In the genomic region with DNA sequence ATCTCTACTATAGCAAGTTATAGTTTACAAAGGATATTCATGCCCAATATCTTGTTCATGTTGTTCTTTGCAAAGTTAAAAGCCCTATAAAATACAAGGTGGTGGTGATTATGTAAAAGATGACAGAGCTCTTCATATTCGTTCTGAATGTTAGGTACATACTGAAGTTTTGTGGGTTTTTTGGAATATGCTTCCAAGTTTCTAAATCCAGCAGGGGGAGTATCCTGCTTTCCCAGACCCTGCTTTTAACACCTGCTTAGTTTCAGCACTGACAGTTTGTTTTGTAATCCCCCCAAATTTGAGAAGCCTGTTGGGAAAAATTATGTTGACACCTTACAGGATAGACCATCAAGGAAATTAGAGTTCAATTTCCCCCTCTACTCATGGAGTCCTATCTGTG, we compare ENCODE assay signal across 2 cellular contexts.
TF ChIP-seq lines count a peak whose summit lies in the region.

No MANE protein-coding gene starts in this region.

TF ChIP-seq in GM23338, 12 proteins besides CTCF, POLR2A, EP300 and RAD21 (continued from another document and continues in another):
- TF ChIP-seq, protein P1, sequence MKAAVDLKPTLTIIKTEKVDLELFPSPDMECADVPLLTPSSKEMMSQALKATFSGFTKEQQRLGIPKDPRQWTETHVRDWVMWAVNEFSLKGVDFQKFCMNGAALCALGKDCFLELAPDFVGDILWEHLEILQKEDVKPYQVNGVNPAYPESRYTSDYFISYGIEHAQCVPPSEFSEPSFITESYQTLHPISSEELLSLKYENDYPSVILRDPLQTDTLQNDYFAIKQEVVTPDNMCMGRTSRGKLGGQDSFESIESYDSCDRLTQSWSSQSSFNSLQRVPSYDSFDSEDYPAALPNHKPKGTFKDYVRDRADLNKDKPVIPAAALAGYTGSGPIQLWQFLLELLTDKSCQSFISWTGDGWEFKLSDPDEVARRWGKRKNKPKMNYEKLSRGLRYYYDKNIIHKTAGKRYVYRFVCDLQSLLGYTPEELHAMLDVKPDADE (IDR thresholded peaks at IDR 0.05) = no peak
- TF ChIP-seq STAT1 (IDR thresholded peaks at IDR 0.05; ENCODE audit: unreplicated experiment) (no peak), POLR2AphosphoS5 (IDR thresholded peaks at IDR 0.05; ENCODE audit: low read depth) (no peak), EZH2phosphoT487 (IDR thresholded peaks at IDR 0.05; ENCODE audit: unreplicated experiment) (no peak), ZNF331 (CRISPR knock-in tag; IDR thresholded peaks at IDR 0.05; ENCODE audit: low read depth) (no peak), NANOG (IDR thresholded peaks at IDR 0.05; ENCODE audit: borderline replicate concordance) (no peak), ZNF114 (CRISPR knock-in tag; IDR thresholded peaks at IDR 0.05) (no peak), EZH2 (IDR thresholded peaks at IDR 0.05; ENCODE audit: low read depth, unreplicated experiment) (no peak)
- TF ChIP-seq, protein P2, sequence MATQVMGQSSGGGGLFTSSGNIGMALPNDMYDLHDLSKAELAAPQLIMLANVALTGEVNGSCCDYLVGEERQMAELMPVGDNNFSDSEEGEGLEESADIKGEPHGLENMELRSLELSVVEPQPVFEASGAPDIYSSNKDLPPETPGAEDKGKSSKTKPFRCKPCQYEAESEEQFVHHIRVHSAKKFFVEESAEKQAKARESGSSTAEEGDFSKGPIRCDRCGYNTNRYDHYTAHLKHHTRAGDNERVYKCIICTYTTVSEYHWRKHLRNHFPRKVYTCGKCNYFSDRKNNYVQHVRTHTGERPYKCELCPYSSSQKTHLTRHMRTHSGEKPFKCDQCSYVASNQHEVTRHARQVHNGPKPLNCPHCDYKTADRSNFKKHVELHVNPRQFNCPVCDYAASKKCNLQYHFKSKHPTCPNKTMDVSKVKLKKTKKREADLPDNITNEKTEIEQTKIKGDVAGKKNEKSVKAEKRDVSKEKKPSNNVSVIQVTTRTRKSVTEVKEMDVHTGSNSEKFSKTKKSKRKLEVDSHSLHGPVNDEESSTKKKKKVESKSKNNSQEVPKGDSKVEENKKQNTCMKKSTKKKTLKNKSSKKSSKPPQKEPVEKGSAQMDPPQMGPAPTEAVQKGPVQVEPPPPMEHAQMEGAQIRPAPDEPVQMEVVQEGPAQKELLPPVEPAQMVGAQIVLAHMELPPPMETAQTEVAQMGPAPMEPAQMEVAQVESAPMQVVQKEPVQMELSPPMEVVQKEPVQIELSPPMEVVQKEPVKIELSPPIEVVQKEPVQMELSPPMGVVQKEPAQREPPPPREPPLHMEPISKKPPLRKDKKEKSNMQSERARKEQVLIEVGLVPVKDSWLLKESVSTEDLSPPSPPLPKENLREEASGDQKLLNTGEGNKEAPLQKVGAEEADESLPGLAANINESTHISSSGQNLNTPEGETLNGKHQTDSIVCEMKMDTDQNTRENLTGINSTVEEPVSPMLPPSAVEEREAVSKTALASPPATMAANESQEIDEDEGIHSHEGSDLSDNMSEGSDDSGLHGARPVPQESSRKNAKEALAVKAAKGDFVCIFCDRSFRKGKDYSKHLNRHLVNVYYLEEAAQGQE (IDR thresholded peaks at IDR 0.05; ENCODE audit: unreplicated experiment) = no peak
- TF ChIP-seq, protein P3, sequence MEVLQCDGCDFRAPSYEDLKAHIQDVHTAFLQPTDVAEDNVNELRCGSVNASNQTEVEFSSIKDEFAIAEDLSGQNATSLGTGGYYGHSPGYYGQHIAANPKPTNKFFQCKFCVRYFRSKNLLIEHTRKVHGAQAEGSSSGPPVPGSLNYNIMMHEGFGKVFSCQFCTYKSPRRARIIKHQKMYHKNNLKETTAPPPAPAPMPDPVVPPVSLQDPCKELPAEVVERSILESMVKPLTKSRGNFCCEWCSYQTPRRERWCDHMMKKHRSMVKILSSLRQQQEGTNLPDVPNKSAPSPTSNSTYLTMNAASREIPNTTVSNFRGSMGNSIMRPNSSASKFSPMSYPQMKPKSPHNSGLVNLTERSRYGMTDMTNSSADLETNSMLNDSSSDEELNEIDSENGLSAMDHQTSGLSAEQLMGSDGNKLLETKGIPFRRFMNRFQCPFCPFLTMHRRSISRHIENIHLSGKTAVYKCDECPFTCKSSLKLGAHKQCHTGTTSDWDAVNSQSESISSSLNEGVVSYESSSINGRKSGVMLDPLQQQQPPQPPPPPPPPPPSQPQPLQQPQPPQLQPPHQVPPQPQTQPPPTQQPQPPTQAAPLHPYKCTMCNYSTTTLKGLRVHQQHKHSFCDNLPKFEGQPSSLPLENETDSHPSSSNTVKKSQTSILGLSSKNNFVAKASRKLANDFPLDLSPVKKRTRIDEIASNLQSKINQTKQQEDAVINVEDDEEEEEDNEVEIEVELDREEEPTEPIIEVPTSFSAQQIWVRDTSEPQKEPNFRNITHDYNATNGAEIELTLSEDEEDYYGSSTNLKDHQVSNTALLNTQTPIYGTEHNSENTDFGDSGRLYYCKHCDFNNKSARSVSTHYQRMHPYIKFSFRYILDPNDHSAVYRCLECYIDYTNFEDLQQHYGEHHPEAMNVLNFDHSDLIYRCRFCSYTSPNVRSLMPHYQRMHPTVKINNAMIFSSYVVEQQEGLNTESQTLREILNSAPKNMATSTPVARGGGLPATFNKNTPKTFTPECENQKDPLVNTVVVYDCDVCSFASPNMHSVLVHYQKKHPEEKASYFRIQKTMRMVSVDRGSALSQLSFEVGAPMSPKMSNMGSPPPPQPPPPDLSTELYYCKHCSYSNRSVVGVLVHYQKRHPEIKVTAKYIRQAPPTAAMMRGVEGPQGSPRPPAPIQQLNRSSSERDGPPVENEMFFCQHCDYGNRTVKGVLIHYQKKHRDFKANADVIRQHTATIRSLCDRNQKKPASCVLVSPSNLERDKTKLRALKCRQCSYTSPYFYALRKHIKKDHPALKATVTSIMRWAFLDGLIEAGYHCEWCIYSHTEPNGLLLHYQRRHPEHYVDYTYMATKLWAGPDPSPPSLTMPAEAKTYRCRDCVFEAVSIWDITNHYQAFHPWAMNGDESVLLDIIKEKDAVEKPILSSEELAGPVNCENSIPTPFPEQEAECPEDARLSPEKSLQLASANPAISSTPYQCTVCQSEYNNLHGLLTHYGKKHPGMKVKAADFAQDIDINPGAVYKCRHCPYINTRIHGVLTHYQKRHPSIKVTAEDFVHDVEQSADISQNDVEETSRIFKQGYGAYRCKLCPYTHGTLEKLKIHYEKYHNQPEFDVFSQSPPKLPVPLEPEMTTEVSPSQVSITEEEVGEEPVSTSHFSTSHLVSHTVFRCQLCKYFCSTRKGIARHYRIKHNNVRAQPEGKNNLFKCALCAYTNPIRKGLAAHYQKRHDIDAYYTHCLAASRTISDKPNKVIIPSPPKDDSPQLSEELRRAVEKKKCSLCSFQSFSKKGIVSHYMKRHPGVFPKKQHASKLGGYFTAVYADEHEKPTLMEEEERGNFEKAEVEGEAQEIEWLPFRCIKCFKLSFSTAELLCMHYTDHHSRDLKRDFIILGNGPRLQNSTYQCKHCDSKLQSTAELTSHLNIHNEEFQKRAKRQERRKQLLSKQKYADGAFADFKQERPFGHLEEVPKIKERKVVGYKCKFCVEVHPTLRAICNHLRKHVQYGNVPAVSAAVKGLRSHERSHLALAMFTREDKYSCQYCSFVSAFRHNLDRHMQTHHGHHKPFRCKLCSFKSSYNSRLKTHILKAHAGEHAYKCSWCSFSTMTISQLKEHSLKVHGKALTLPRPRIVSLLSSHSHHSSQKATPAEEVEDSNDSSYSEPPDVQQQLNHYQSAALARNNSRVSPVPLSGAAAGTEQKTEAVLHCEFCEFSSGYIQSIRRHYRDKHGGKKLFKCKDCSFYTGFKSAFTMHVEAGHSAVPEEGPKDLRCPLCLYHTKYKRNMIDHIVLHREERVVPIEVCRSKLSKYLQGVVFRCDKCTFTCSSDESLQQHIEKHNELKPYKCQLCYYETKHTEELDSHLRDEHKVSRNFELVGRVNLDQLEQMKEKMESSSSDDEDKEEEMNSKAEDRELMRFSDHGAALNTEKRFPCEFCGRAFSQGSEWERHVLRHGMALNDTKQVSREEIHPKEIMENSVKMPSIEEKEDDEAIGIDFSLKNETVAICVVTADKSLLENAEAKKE (CRISPR knock-in tag; IDR thresholded peaks at IDR 0.05) = no peak

TF ChIP-seq in H1, 55 proteins besides CTCF, POLR2A, EP300 and RAD21 (continued from another document):
- TF ChIP-seq POU5F1 (IDR thresholded peaks at IDR 0.05; ENCODE audit: low read depth, low read length) (no peak), CEBPB (IDR thresholded peaks at IDR 0.05; ENCODE audit: low read depth, low read length) (no peak), KDM4A (IDR thresholded peaks at IDR 0.05; ENCODE audit: low read depth, low read length, severe bottlenecking) (no peak), GABPA (IDR thresholded peaks at IDR 0.05; ENCODE audit: borderline replicate concordance, insufficient read depth, low read length) (no peak), POLR2AphosphoS5 (IDR thresholded peaks at IDR 0.05; ENCODE audit: low read depth, low read length) (no peak), SRF (IDR thresholded peaks at IDR 0.05; ENCODE audit: low read depth, low read length) (no peak), HDAC2 (IDR thresholded peaks at IDR 0.05; ENCODE audit: borderline replicate concordance in 1 of 2, low read depth in 2 of 2, low read length in 2 of 2) (no peak)
- TF ChIP-seq, protein P4, sequence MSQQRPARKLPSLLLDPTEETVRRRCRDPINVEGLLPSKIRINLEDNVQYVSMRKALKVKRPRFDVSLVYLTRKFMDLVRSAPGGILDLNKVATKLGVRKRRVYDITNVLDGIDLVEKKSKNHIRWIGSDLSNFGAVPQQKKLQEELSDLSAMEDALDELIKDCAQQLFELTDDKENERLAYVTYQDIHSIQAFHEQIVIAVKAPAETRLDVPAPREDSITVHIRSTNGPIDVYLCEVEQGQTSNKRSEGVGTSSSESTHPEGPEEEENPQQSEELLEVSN (IDR thresholded peaks at IDR 0.05) = no peak
- TF ChIP-seq, protein P5, sequence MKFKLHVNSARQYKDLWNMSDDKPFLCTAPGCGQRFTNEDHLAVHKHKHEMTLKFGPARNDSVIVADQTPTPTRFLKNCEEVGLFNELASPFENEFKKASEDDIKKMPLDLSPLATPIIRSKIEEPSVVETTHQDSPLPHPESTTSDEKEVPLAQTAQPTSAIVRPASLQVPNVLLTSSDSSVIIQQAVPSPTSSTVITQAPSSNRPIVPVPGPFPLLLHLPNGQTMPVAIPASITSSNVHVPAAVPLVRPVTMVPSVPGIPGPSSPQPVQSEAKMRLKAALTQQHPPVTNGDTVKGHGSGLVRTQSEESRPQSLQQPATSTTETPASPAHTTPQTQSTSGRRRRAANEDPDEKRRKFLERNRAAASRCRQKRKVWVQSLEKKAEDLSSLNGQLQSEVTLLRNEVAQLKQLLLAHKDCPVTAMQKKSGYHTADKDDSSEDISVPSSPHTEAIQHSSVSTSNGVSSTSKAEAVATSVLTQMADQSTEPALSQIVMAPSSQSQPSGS (IDR thresholded peaks at IDR 0.05; ENCODE audit: low read length) = no peak
